Comparison of ENCODE assay signal across 18 cellular contexts in the genomic region with DNA sequence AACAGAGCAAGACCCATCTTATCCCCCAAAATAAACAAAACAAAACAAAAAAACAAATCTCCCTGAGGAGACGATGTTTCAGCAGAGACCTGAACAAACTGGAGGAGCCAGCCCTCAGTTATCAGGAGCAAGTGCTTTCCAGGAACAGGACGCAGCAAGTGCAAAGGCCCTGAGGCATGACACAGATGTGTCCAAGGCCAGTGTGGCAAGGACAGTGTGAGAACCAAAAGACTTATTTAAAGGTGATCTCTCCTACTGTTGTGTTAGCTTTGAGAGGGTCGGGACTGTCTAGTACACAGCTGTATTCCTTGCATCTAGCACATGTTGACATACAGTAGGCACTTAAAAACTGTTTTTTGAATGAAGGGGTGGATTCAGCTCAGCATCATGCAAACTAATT. TPM values are rescaled to one million over a fixed set of nuclear protein-coding genes. Genes with fewer than 3 reads are reported as not detected.
"Had no signal": no experiment of that assay in that cellular context is flagged by ENCODE, and none has a peak within 500 bp of the region (broad histone marks: within the 10 kb centered on the region; RNA-seq: fewer than 3 reads in every experiment).

No MANE protein-coding gene starts in this region.

- H3K4me3 ChIP-seq: esophagus muscularis mucosa, gastroesophageal sphincter, heart left ventricle, hepatocyte, left lung, lower lobe of right lung had no signal

- H2AFZ ChIP-seq: hepatocyte had no signal

- H3K4me1 ChIP-seq: foreskin keratinocyte, heart left ventricle, left lung, lower lobe of right lung had no signal

- H3K4me2 ChIP-seq: hepatocyte had no signal

- H3K36me3 ChIP-seq: esophagus muscularis mucosa, gastroesophageal sphincter, heart left ventricle, left lung, lower lobe of right lung had no signal

- H3K27ac ChIP-seq: esophagus muscularis mucosa, foreskin keratinocyte, gastroesophageal sphincter, heart left ventricle, hepatocyte, left lung, lower lobe of right lung had no signal

- H3K9me3 ChIP-seq: esophagus muscularis mucosa, gastroesophageal sphincter, heart left ventricle, left lung, lower lobe of right lung had no signal

- DNase-seq: cerebellar nuclear complex; cortex of kidney; effector CD8-positive, alpha-beta T cell; effector memory CD8-positive, alpha-beta T cell; foreskin keratinocyte; heart left ventricle; hypothalamus; immature natural killer cell; left cardiac atrium; left lung; left ventricle myocardium superior; lower lobe of right lung; mesendoderm; midbrain had no signal

- H3K79me2 ChIP-seq: hepatocyte had no signal

RNA-seq across cellular contexts. Expression of a gene that starts 48.0 kb away (rescaled TPM):
- total RNA-seq: epithelial cell of proximal tubule, left ventricle myocardium superior had no signal
